10 cellular contexts compared by ENCODE assay signal in the genomic region with DNA sequence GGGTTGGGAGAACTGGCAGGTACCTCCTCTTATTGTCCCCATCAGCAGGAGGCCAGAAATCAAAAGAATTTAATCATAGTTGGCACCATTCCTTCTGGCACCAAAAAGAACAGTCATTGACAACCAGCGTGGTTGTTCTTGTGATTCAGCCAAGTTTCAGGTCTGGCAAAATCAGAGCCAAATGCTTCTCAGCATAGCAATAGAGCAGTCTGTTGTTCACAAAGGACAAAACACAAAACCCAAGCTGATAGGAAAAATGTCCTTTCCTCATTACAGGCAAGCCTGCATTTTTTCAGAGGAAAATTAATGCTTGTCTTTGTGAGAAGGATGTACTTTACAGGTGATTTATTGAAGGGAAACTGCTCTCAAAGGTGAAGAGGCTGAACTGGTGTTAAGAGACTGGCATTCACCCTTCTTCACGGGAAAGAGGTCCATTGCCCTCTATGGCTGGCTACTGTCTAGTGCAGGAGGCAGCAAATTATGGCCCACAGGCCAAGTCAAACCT.
DNase-seq lines count a peak whose midpoint lies in the region; ATAC-seq and TF ChIP-seq lines count a peak whose summit lies in the region.
"Had no signal": no experiment of that assay in that cellular context is flagged by ENCODE, and none has a peak within 500 bp of the region (broad histone marks: within the 10 kb centered on the region; RNA-seq: fewer than 3 reads in every experiment).

No MANE protein-coding gene starts in this region.

- H3K9me3 ChIP-seq in BE2C = no peaks in the 10 kb centered on the region

- no peak overlapping the region for H3K9ac ChIP-seq in mesendoderm (ENCODE audit: low read length)

- peak; percentile 25 for TF ChIP-seq CTCF in epithelial cell of esophagus (IDR thresholded peaks at IDR 0.05; ENCODE audit: insufficient read depth, low read depth, low read length, missing control alignments)
- no peak for TF ChIP-seq CTCF in BE2C (IDR thresholded peaks at IDR 0.05; ENCODE audit: low read depth, low read length)

- H3K4me1 ChIP-seq in mesendoderm (ENCODE audit: control insufficient read depth, low read depth, low read length) = no peaks in the 10 kb centered on the region
- H3K4me1 ChIP-seq in BE2C = no peaks in the 10 kb centered on the region

- no peaks in the 10 kb centered on the region for H3K27me3 ChIP-seq in mesendoderm (ENCODE audit: insufficient read depth, low read length, poor library complexity)
- H3K27me3 ChIP-seq in BE2C = no peaks in the 10 kb centered on the region

- DNase-seq in H4 (ENCODE audit: low spot score) = peak; percentile 6
- peak; percentile 71 for DNase-seq in NCI-H748 (lab: John Stamatoyannopoulos, UW; ENCODE audit: unreplicated experiment)
- peak; percentile 38 for DNase-seq in epithelial cell of esophagus (ENCODE audit: low read depth)
- peak; percentile 34 for DNase-seq in mesendoderm
- DNase-seq in BE2C = no peak
- DNase-seq in NCI-H128 (lab: John Stamatoyannopoulos, UW; ENCODE audit: unreplicated experiment) = no peak
- DNase-seq in stimulated activated CD4-positive, alpha-beta T cell treated with anti-CD3 and anti-CD28 coated beads, Interleukin-12 subunit alpha, Interleukin-12 subunit beta, amount 100 ng/mL, for 4 hours = no peak
- DNase-seq: stimulated activated CD4-positive, alpha-beta T cell treated with anti-CD3 and anti-CD28 coated beads, Interleukin-15, amount 100 ng/mL, for 24 hours; stimulated activated naive CD8-positive, alpha-beta T cell treated with anti-CD3 and anti-CD28 coated beads, Interleukin-15, Interleukin-2, amounts not matched to agents 100 U/mL and 50 U/mL, for 24 hours had no signal

- no peak overlapping the region for H3K4me3 ChIP-seq in epithelial cell of esophagus (ENCODE audit: low read length)
- H3K4me3 ChIP-seq in mesendoderm (ENCODE audit: low read length) = no peak overlapping the region
- H3K4me3 ChIP-seq in BE2C (ENCODE audit: low read depth, low read length) = no peak overlapping the region

- H2BK15ac ChIP-seq in mesendoderm (replicated peaks; ENCODE audit: low read depth) = no peak overlapping the region

- no peaks in the 10 kb centered on the region for H3K79me1 ChIP-seq in mesendoderm (ENCODE audit: low read length)

- no peak overlapping the region for H2AK5ac ChIP-seq in mesendoderm (ENCODE audit: low read length)

- no peak overlapping the region for H3K23ac ChIP-seq in mesendoderm (ENCODE audit: low read length)

- no peak overlapping the region for H3K4me2 ChIP-seq in mesendoderm (ENCODE audit: low read length)

- no peak overlapping the region for H4K5ac ChIP-seq in mesendoderm (ENCODE audit: low read length)

- H3K79me2 ChIP-seq in mesendoderm (ENCODE audit: control insufficient read depth, insufficient read depth, low read length) = no peaks in the 10 kb centered on the region

- H3K27ac ChIP-seq in mesendoderm (ENCODE audit: low read depth, low read length) = no peak overlapping the region

- H4K8ac ChIP-seq in mesendoderm (ENCODE audit: low read depth, low read length) = no peak overlapping the region

- WGBS in mesendoderm (ENCODE audit: extremely low coverage, insufficient coverage, low lambda C conversion rate) = no CpG with 5 or more reads among the region's 2 CpGs

- H2BK120ac ChIP-seq in mesendoderm (ENCODE audit: low read depth, low read length) = no peak overlapping the region

- no peaks in the 10 kb centered on the region for H3K36me3 ChIP-seq in mesendoderm (ENCODE audit: control insufficient read depth, insufficient read depth, low read length)
- no peaks in the 10 kb centered on the region for H3K36me3 ChIP-seq in BE2C

- H2BK5ac ChIP-seq in mesendoderm (ENCODE audit: low read length) = no peak overlapping the region

- no peak overlapping the region for H3K56ac ChIP-seq in mesendoderm (ENCODE audit: low read length)

- no peak for ATAC-seq in GM19397 (IDR thresholded peaks at IDR 0.05; ENCODE audit: unreplicated experiment)
- ATAC-seq: stimulated activated naive CD8-positive, alpha-beta T cell treated with anti-CD3 and anti-CD28 coated beads, Interleukin-15, Interleukin-2, amounts not matched to agents 100 U/mL and 50 U/mL, for 24 hours had no signal

- no peak overlapping the region for H3K18ac ChIP-seq in mesendoderm (ENCODE audit: low read length)

- no peak overlapping the region for H3K4ac ChIP-seq in mesendoderm (ENCODE audit: low read depth, low read length)

Comparison
In these comparisons a context has a peak if more than half of its experiments do, and no peak if none do; other contexts are left out.
1. DNase-seq: peak in H4 (single experiment), NCI-H748 (single experiment), epithelial cell of esophagus (single experiment) and mesendoderm (single experiment); none in BE2C (single experiment), NCI-H128 (single experiment) and stimulated activated CD4-positive, alpha-beta T cell treated with anti-CD3 and anti-CD28 coated beads, Interleukin-12 subunit alpha, Interleukin-12 subunit beta, amount 100 ng/mL, for 4 hours (single experiment).